Comparison of ENCODE assay signal across 8 cellular contexts in genomic region chr12:16347391-16348298, GRCh38. TPM values are rescaled to one million over a fixed set of nuclear protein-coding genes. Genes with fewer than 3 reads are reported as not detected.
DNase-seq lines count a peak whose midpoint lies in the region; ATAC-seq and TF ChIP-seq lines count a peak whose summit lies in the region.

A gene with protein sequence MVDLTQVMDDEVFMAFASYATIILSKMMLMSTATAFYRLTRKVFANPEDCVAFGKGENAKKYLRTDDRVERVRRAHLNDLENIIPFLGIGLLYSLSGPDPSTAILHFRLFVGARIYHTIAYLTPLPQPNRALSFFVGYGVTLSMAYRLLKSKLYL (plus strand): TSS chr12:16347645. CDS start chr12:16354253, 6,608 bp downstream.

- H3K27ac Mint-ChIP-seq in osteocyte (ENCODE audit: unreplicated experiment) = peak within 1 kb of the TSS; percentile 64

- no peaks in the 10 kb centered on the region for H3K27me3 ChIP-seq in cardiac muscle cell

- H3K36me3 ChIP-seq in cardiac muscle cell = no peaks in the 10 kb centered on the region

- H3K4me3 ChIP-seq in LNCaP clone FGC (ENCODE audit: low read depth, low read length) (peak within 1 kb of the TSS; percentile 69), cardiac muscle cell (peak within 1 kb of the TSS; percentile 44)

- H3K4me1 Mint-ChIP-seq in osteocyte (ENCODE audit: unreplicated experiment) = peaks cover 25% of the 10 kb centered on the region

- peak; percentile 81 for ATAC-seq in GM21381 (IDR thresholded peaks at IDR 0.05; ENCODE audit: unreplicated experiment)
- ATAC-seq in GM21717 (IDR thresholded peaks at IDR 0.05; ENCODE audit: unreplicated experiment) = no peak

- H3K9me3 ChIP-seq in cardiac muscle cell (ENCODE audit: low read depth) = no peaks in the 10 kb centered on the region

- peak within 1 kb of the TSS; percentile 83 for H3K4me3 Mint-ChIP-seq in osteocyte (ENCODE audit: unreplicated experiment)

- TF ChIP-seq CTCF in LNCaP clone FGC (IDR thresholded peaks at IDR 0.05; ENCODE audit: control insufficient read depth, extremely low read depth, insufficient read depth) (no peak), cardiac muscle cell (IDR thresholded peaks at IDR 0.05; ENCODE audit: low read depth, low read length) (no peak), osteocyte (IDR thresholded peaks at IDR 0.05) (no peak)

- DNase-seq in AG20443 (ENCODE audit: low spot score) (peak; percentile 70), LNCaP clone FGC (ENCODE audit: low read depth) (no peak), UCSD-AML1 (lab: John Stamatoyannopoulos, UW; ENCODE audit: unreplicated experiment) (peak; percentile 10), cardiac muscle cell (ENCODE audit: low read depth in 1 of 2, low spot score in 1 of 2) (peak; percentile 78 to 85), osteocyte (ENCODE audit: extremely low spot score, unreplicated experiment) (no peak)
- no peak for DNase-seq in stimulated activated CD4-positive, alpha-beta T cell treated with anti-CD3 and anti-CD28 coated beads, Interleukin-15, amount 100 ng/mL, for 24 hours

- no peaks in the 10 kb centered on the region for H3K27me3 Mint-ChIP-seq in osteocyte (ENCODE audit: unreplicated experiment)

- H3K27ac ChIP-seq in cardiac muscle cell = peak within 1 kb of the TSS; percentile 83

- no peaks in the 10 kb centered on the region for H3K9me3 Mint-ChIP-seq in osteocyte (ENCODE audit: unreplicated experiment)

- H3K4me1 ChIP-seq in cardiac muscle cell (ENCODE audit: low read depth) = peaks cover 17% of the 10 kb centered on the region

- H3K36me3 Mint-ChIP-seq in osteocyte (ENCODE audit: unreplicated experiment) = no peaks in the 10 kb centered on the region

RNA-seq across cellular contexts. Expression of the gene that starts here (rescaled TPM):
- total RNA-seq in cardiac muscle cell = 41.6 and 44.8 TPM in 2 replicates
- polyA plus RNA-seq in cardiac muscle cell = 250 and 261 TPM in 2 replicates
- 17.8 and 17.9 TPM in 2 replicates for total RNA-seq in osteocyte

Comparison
In these comparisons a context has a peak if more than half of its experiments do, and no peak if none do; other contexts are left out.
1. DNase-seq: peak in AG20443 (single experiment), UCSD-AML1 (single experiment) and cardiac muscle cell (2 of 2); none in LNCaP clone FGC (single experiment), osteocyte (single experiment) and stimulated activated CD4-positive, alpha-beta T cell treated with anti-CD3 and anti-CD28 coated beads, Interleukin-15, amount 100 ng/mL, for 24 hours (single experiment).